In the genomic region with DNA sequence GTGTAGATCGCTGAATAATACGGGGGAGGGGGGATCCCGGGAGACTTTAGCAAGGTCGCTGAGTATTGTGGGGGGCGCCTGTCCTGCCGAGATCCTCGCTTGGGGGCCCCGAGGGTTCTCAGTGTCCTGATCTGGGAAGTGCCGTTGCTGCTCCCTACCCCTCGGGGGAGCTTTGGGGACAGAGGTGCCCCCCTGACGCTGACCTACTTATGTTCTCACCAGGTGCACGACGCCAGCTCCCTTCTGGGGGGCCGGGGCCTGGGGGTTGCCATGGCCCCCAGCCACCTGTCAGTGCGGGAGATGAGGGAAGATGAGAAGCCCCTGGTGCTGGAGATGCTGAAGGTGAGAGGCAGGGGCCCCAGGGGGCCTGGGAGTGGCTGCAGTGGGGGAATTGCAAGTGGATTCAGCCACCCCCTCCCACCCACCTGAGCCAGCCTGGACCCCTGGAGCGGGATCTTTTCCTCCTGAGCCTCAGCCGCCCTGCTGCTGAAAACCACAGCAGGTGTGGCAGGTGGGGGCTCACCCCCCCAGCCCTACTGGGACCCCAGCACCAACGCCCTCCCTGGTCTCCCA, we compare ENCODE assay signal across 6 cellular contexts. TPM values are rescaled to one million over a fixed set of nuclear protein-coding genes. Genes with fewer than 3 reads are reported as not detected.
DNase-seq lines count a peak whose midpoint lies in the region; ATAC-seq and TF ChIP-seq lines count a peak whose summit lies in the region.

No MANE protein-coding gene starts in this region.

- peak overlapping the region; percentile 76 for H3K27ac Mint-ChIP-seq in central memory CD8-positive, alpha-beta T cell (ENCODE audit: low read depth)

- H3K36me3 Mint-ChIP-seq in central memory CD8-positive, alpha-beta T cell (ENCODE audit: insufficient read depth), result peaks cover 14% of the 10 kb centered on the region

- intact Hi-C loops in prostate gland (cut with DNase I), result no loop called here

- peaks cover 0 to 5% of the 10 kb centered on the region in 2 donors for H3K36me3 ChIP-seq in prostate gland

- TF ChIP-seq CTCF in prostate gland (IDR thresholded peaks at IDR 0.05), result no peak

- no peaks in the 10 kb centered on the region for H3K9me3 ChIP-seq in prostate gland

- no peaks in the 10 kb centered on the region for H3K27me3 Mint-ChIP-seq in central memory CD8-positive, alpha-beta T cell

- no peak for TF ChIP-seq POLR2A in prostate gland (IDR thresholded peaks at IDR 0.05)

- H3K4me1 ChIP-seq in prostate gland (replicated peaks), result peaks cover 4% of the 10 kb centered on the region

- H3K4me3 ChIP-seq in prostate gland, result peak overlapping the region; percentile 51 to 57

- no peaks in the 10 kb centered on the region for H3K27me3 ChIP-seq in prostate gland (replicated peaks; ENCODE audit: insufficient read depth)

- DNase-seq in Kasumi-1 (lab: John Stamatoyannopoulos, UW), result peak; percentile 4 to 30
- DNase-seq in central memory CD8-positive, alpha-beta T cell (ENCODE audit: low spot score in 2 of 2), result no peak
- DNase-seq in prostate gland (ENCODE audit: low spot score), result no peak
- no peak for DNase-seq in activated CD8-positive, alpha-beta memory T cell treated with anti-CD3 and anti-CD28 coated beads, Interleukin-2, amount 50 U/mL, for 4 hours
- DNase-seq in NCI-H2081 treated with DMSO at 0.1 percent for 48 hours (lab: John Stamatoyannopoulos, UW), result no peak

- peaks cover 12% of the 10 kb centered on the region for H3K4me1 Mint-ChIP-seq in central memory CD8-positive, alpha-beta T cell

- whole genome bisulfite sequencing in prostate gland, result 26% methylated on average over 16 of the region's 18 CpGs

- H3K9me3 Mint-ChIP-seq in central memory CD8-positive, alpha-beta T cell, result no peaks in the 10 kb centered on the region

- peak overlapping the region; percentile 67 to 80 for H3K27ac ChIP-seq in prostate gland

- peak; percentile 16 for ATAC-seq in central memory CD8-positive, alpha-beta T cell (replicated peaks; ENCODE audit: extremely low read depth, poor library complexity, severe bottlenecking)
- ATAC-seq in GM21447 (IDR thresholded peaks at IDR 0.05; ENCODE audit: unreplicated experiment), result no peak

- peak overlapping the region; percentile 66 for H3K4me3 Mint-ChIP-seq in central memory CD8-positive, alpha-beta T cell

RNA-seq across cellular contexts. Expression of a gene that starts 0.5 kb away (rescaled TPM):
- total RNA-seq in prostate gland, result 10 to 100 TPM; 10.8 to 19.8 TPM

RNA-seq across cellular contexts. Expression of a gene that starts 2.7 kb away (rescaled TPM):
- total RNA-seq in prostate gland, result 1 to 10 TPM; 5.6 to 8.6 TPM

RNA-seq across cellular contexts. Expression of a gene that starts 9.1 kb away (rescaled TPM):
- 10 to 100 TPM; 10.9 to 66.4 TPM for total RNA-seq in prostate gland

RNA-seq across cellular contexts. Expression of a gene that starts 21.0 kb away (rescaled TPM):
- not detected for total RNA-seq in prostate gland

RNA-seq across cellular contexts. Expression of a gene that starts 24.1 kb away (rescaled TPM):
- 100 to 1,000 TPM in 1 of 2 donors, 10 to 100 TPM in 1; 85.1 to 117 TPM for total RNA-seq in prostate gland

Comparison
In these comparisons a context has a peak if more than half of its experiments do, and no peak if none do; other contexts are left out.
1. DNase-seq: peak in Kasumi-1 (2 of 2); none in central memory CD8-positive, alpha-beta T cell (0 of 2), prostate gland (single experiment), activated CD8-positive, alpha-beta memory T cell treated with anti-CD3 and anti-CD28 coated beads, Interleukin-2, amount 50 U/mL, for 4 hours (single experiment) and NCI-H2081 treated with DMSO at 0.1 percent for 48 hours (single experiment).